In the genomic region with DNA sequence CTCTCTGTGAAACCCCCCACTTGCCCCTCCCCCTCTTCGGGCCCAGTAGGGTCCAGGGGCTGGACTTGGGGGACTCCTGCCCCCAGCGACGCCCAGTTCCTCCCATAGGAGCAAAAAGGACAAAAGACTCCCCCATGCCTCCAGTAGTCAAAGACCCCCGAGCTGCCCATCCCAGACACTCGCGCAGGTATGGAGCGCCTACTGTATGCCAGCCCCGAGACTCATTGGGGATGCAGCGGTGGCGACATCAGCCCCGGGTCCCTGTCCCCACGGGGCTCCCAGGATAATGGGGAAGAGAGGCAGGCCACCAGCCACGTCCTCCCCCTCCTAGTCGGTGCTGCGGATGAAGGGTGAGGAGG, we compare ENCODE assay signal across 20 cellular contexts. TPM values are rescaled to one million over a fixed set of nuclear protein-coding genes. Genes with fewer than 3 reads are reported as not detected.
A peak's percentile ranks its signal among the peaks of the same experiment; 100 is the strongest.
DNase-seq lines count a peak whose midpoint lies in the region; ATAC-seq and TF ChIP-seq lines count a peak whose summit lies in the region.
"Had no signal": no experiment of that assay in that cellular context is flagged by ENCODE, and none has a peak within 500 bp of the region (broad histone marks: within the 10 kb centered on the region; RNA-seq: fewer than 3 reads in every experiment).

No MANE protein-coding gene starts in this region.

- no peak overlapping the region for H3K27ac ChIP-seq in GM23338 (ENCODE audit: low read depth)
- H3K27ac ChIP-seq in SK-N-MC = no peak overlapping the region
- H3K27ac ChIP-seq: thoracic aorta, VCaP had no signal

- no peaks in the 10 kb centered on the region; the same call in 2 of the 3 replicates for H3K36me3 Mint-ChIP-seq in GM23338 (ENCODE audit: low read depth)
- H3K36me3 Mint-ChIP-seq: T-cell had no signal

- peaks cover 23% of the 10 kb centered on the region; the same call in 1 of the 2 replicates for H3K27me3 ChIP-seq in GM23338 (ENCODE audit: insufficient read depth)

- DNase-seq in GM23338 (ENCODE audit: low spot score) (peak; percentile 33), SK-N-MC (ENCODE audit: low read depth, low spot score) (no peak), retina (peak; percentile 76), kidney tubule cell (ENCODE audit: low spot score) (no peak), NCI-H2196 (lab: John Stamatoyannopoulos, UW; ENCODE audit: unreplicated experiment) (no peak), iPS-NIHi11 (ENCODE audit: low spot score) (no peak)
- DNase-seq: activated CD8-positive, alpha-beta T cell treated with anti-CD3 and anti-CD28 coated beads, Interleukin-2, amount 10 ng/mL, durations not matched to agents 7 days and 5 days; activated naive CD8-positive, alpha-beta T cell treated with anti-CD3 and anti-CD28 coated beads, Interleukin-2, amount 50 U/mL, for 24 hours; DMS 273 treated with DMSO at 0.1 percent for 48 hours; foreskin melanocyte; Karpas-422; stimulated activated CD4-positive, alpha-beta T cell treated with anti-CD3 and anti-CD28 coated beads, Interleukin-4, amount 100 ng/mL, for 24 hours; T-cell had no signal

- H3K4me1 ChIP-seq in GM23338 (ENCODE audit: insufficient read depth) = peaks cover 10% of the 10 kb centered on the region; the same call in 1 of the 2 replicates

- H3K4me3 ChIP-seq in GM23338 = peak overlapping the region; percentile 89
- H3K4me3 ChIP-seq in SK-N-MC = peak overlapping the region; percentile 75
- H3K4me3 ChIP-seq in iPS-11a (ENCODE audit: low read depth, low read length) = peak overlapping the region; percentile 45
- H3K4me3 ChIP-seq: thoracic aorta had no signal

- ATAC-seq in GM23338 (peak; percentile 41), HG03442 (IDR thresholded peaks at IDR 0.05; ENCODE audit: unreplicated experiment) (no peak)
- ATAC-seq: activated CD8-positive, alpha-beta T cell treated with anti-CD3 and anti-CD28 coated beads, Interleukin-2, amount 10 ng/mL, durations not matched to agents 7 days and 5 days; activated naive CD8-positive, alpha-beta T cell treated with anti-CD3 and anti-CD28 coated beads, Interleukin-2, amount 50 U/mL, for 24 hours; T-cell had no signal

- H2AFZ ChIP-seq in GM23338 = peak overlapping the region; percentile 99

- no peaks in the 10 kb centered on the region for H4K20me1 ChIP-seq in GM23338 (replicated peaks; ENCODE audit: insufficient read depth)

- peaks cover 20% of the 10 kb centered on the region for H3K4me1 Mint-ChIP-seq in GM23338
- H3K4me1 Mint-ChIP-seq: T-cell had no signal

- H3K4me2 ChIP-seq in GM23338 = peak overlapping the region; percentile 92

- H3K9me3 Mint-ChIP-seq in GM23338 = no peaks in the 10 kb centered on the region
- H3K9me3 Mint-ChIP-seq: activated naive CD8-positive, alpha-beta T cell treated with anti-CD3 and anti-CD28 coated beads, Interleukin-2, amount 50 U/mL, for 24 hours; T-cell had no signal

- no peaks in the 10 kb centered on the region for H3K36me3 ChIP-seq in GM23338 (ENCODE audit: insufficient read depth)
- no peaks in the 10 kb centered on the region for H3K36me3 ChIP-seq in SK-N-MC (ENCODE audit: insufficient read depth, low read length)
- H3K36me3 ChIP-seq: thoracic aorta had no signal

- no peaks in the 10 kb centered on the region for H3K9me2 ChIP-seq in GM23338 (ENCODE audit: insufficient read depth)

- TF ChIP-seq CTCF in GM23338 (conservative IDR thresholded peaks at IDR 0.05; ENCODE audit: low read depth in 2 of 2) = no peak

- H3F3A ChIP-seq in GM23338 (replicated peaks; ENCODE audit: low read depth) = no peaks in the 10 kb centered on the region

- no peaks in the 10 kb centered on the region for H3K9me3 ChIP-seq in SK-N-MC (ENCODE audit: low read depth, low read length)
- H3K9me3 ChIP-seq: thoracic aorta had no signal

- peak overlapping the region; percentile 24 for H3K9ac ChIP-seq in SK-N-MC (ENCODE audit: insufficient read length)

- peaks cover 31% of the 10 kb centered on the region for H3K27me3 Mint-ChIP-seq in GM23338 (ENCODE audit: insufficient read depth, low read depth, poor library complexity)

- H3K4me3 Mint-ChIP-seq in GM23338 = peak overlapping the region; percentile 81
- H3K4me3 Mint-ChIP-seq: activated CD8-positive, alpha-beta T cell treated with anti-CD3 and anti-CD28 coated beads, Interleukin-2, amount 10 ng/mL, durations not matched to agents 7 days and 5 days; activated naive CD8-positive, alpha-beta T cell treated with anti-CD3 and anti-CD28 coated beads, Interleukin-2, amount 50 U/mL, for 24 hours; T-cell had no signal

- no peaks in the 10 kb centered on the region for H3K79me2 ChIP-seq in GM23338 (replicated peaks; ENCODE audit: insufficient read depth)

- no peak overlapping the region for H3K27ac Mint-ChIP-seq in GM23338
- H3K27ac Mint-ChIP-seq: activated CD8-positive, alpha-beta T cell treated with anti-CD3 and anti-CD28 coated beads, Interleukin-2, amount 10 ng/mL, durations not matched to agents 7 days and 5 days; activated naive CD8-positive, alpha-beta T cell treated with anti-CD3 and anti-CD28 coated beads, Interleukin-2, amount 50 U/mL, for 24 hours; T-cell had no signal

TF ChIP-seq in GM23338, 12 proteins besides CTCF, POLR2A, EP300 and RAD21:
- no peak for TF ChIP-seq ZNF331 (CRISPR knock-in tag; IDR thresholded peaks at IDR 0.05; ENCODE audit: low read depth)
- no peak for TF ChIP-seq EZH2 (IDR thresholded peaks at IDR 0.05; ENCODE audit: low read depth, unreplicated experiment)
- TF ChIP-seq NANOG (IDR thresholded peaks at IDR 0.05; ENCODE audit: borderline replicate concordance) = no peak
- TF ChIP-seq, protein P1, sequence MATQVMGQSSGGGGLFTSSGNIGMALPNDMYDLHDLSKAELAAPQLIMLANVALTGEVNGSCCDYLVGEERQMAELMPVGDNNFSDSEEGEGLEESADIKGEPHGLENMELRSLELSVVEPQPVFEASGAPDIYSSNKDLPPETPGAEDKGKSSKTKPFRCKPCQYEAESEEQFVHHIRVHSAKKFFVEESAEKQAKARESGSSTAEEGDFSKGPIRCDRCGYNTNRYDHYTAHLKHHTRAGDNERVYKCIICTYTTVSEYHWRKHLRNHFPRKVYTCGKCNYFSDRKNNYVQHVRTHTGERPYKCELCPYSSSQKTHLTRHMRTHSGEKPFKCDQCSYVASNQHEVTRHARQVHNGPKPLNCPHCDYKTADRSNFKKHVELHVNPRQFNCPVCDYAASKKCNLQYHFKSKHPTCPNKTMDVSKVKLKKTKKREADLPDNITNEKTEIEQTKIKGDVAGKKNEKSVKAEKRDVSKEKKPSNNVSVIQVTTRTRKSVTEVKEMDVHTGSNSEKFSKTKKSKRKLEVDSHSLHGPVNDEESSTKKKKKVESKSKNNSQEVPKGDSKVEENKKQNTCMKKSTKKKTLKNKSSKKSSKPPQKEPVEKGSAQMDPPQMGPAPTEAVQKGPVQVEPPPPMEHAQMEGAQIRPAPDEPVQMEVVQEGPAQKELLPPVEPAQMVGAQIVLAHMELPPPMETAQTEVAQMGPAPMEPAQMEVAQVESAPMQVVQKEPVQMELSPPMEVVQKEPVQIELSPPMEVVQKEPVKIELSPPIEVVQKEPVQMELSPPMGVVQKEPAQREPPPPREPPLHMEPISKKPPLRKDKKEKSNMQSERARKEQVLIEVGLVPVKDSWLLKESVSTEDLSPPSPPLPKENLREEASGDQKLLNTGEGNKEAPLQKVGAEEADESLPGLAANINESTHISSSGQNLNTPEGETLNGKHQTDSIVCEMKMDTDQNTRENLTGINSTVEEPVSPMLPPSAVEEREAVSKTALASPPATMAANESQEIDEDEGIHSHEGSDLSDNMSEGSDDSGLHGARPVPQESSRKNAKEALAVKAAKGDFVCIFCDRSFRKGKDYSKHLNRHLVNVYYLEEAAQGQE (IDR thresholded peaks at IDR 0.05; ENCODE audit: unreplicated experiment) = no peak
- TF ChIP-seq STAT1 (IDR thresholded peaks at IDR 0.05; ENCODE audit: unreplicated experiment) = no peak
- TF ChIP-seq ZNF114 (CRISPR knock-in tag; IDR thresholded peaks at IDR 0.05) = no peak
- TF ChIP-seq POLR2AphosphoS5 (IDR thresholded peaks at IDR 0.05; ENCODE audit: low read depth) = no peak

RNA-seq across cellular contexts. Expression of a gene that starts 18.3 kb away (rescaled TPM):
- not detected in 2 replicates for total RNA-seq in GM23338 (2014; rRNA removed; shearing (Covaris generic))
- not detected in 2 replicates for polyA plus RNA-seq in GM23338 (2016; fragmentation: Nextera tagmentation; extraction: Ambion mirVana)
- total RNA-seq: activated CD8-positive, alpha-beta T cell treated with anti-CD3 and anti-CD28 coated beads, Interleukin-2, amount 10 ng/mL, durations not matched to agents 7 days and 5 days; mesenteric fat pad; RPMI7951; T-cell; thoracic aorta had no signal
- polyA plus RNA-seq: keratinocyte had no signal

Comparison
In these comparisons a context has a peak if more than half of its experiments do, and no peak if none do; other contexts are left out.
1. DNase-seq: peak in GM23338 (single experiment) and retina (single experiment); none in SK-N-MC (single experiment), kidney tubule cell (single experiment), NCI-H2196 (single experiment) and iPS-NIHi11 (single experiment).
2. Peak in every context shown above with its lines, with median percentiles within 50 percentile points of each other: H3K4me3 ChIP-seq.